Comparison of ENCODE assay signal across 13 cellular contexts in genomic region chr1:58619286-58620054, GRCh38. TPM values are rescaled to one million over a fixed set of nuclear protein-coding genes. Genes with fewer than 3 reads are reported as not detected.
DNase-seq lines count a peak whose midpoint lies in the region; ATAC-seq, FAIRE-seq and TF ChIP-seq lines count a peak whose summit lies in the region.
"Had no signal": no experiment of that assay in that cellular context is flagged by ENCODE, and none has a peak within 500 bp of the region (broad histone marks: within the 10 kb centered on the region; RNA-seq: fewer than 3 reads in every experiment).

No MANE protein-coding gene starts in this region.

- H3K36me3 ChIP-seq in keratinocyte (ENCODE audit: control insufficient read depth in 2 of 2, extremely low read depth in 1 of 2, insufficient read depth in 2 of 2, low read length in 2 of 2) (no peaks in the 10 kb centered on the region), H7 (replicated peaks; ENCODE audit: control insufficient read depth, insufficient read depth, low read length) (no peaks in the 10 kb centered on the region)
- H3K36me3 ChIP-seq: heart right ventricle had no signal

- no peaks in the 10 kb centered on the region for H3K4me1 Mint-ChIP-seq in activated T-helper 17 cell treated with anti-CD3 and anti-CD28 coated beads, Interleukin-2, amount 50 U/mL, for 72 hours
- no peaks in the 10 kb centered on the region for H3K4me1 Mint-ChIP-seq in stimulated activated effector memory CD8-positive, alpha-beta T cell treated with anti-CD3 and anti-CD28 coated beads, Interleukin-12 subunit alpha, Interleukin-12 subunit beta, amount 100 ng/mL, for 72 hours

- peaks cover 19% of the 10 kb centered on the region for H3K27me3 Mint-ChIP-seq in activated T-helper 17 cell treated with anti-CD3 and anti-CD28 coated beads, Interleukin-2, amount 50 U/mL, for 72 hours

- H3K27ac ChIP-seq in keratinocyte (ENCODE audit: control insufficient read depth, insufficient read depth, low read length), result peak overlapping the region; percentile 96

- FAIRE-seq in keratinocyte (lab: Jason Lieb, UNC), result peak; percentile 64

- peaks cover 38% of the 10 kb centered on the region for H3K4me1 ChIP-seq in keratinocyte (ENCODE audit: control insufficient read depth, extremely low read depth, insufficient read depth, low read length)

- H3K36me3 Mint-ChIP-seq in activated T-helper 17 cell treated with anti-CD3 and anti-CD28 coated beads, Interleukin-2, amount 50 U/mL, for 72 hours (ENCODE audit: low read depth), result no peaks in the 10 kb centered on the region
- no peaks in the 10 kb centered on the region for H3K36me3 Mint-ChIP-seq in stimulated activated effector memory CD8-positive, alpha-beta T cell treated with anti-CD3 and anti-CD28 coated beads, Interleukin-12 subunit alpha, Interleukin-12 subunit beta, amount 100 ng/mL, for 72 hours

- H4K20me1 ChIP-seq in keratinocyte (ENCODE audit: control insufficient read depth, extremely low read depth, insufficient read depth, low read length), result no peaks in the 10 kb centered on the region

- dilution Hi-C loops in keratinocyte (cut with MboI; ENCODE audit: extremely low pct_ligation_motif_present, low sequenced_read_pairs), result no loop called here

- H3K9me3 Mint-ChIP-seq in activated T-helper 17 cell treated with anti-CD3 and anti-CD28 coated beads, Interleukin-2, amount 50 U/mL, for 72 hours, result no peaks in the 10 kb centered on the region
- H3K9me3 Mint-ChIP-seq in stimulated activated effector memory CD8-positive, alpha-beta T cell treated with anti-CD3 and anti-CD28 coated beads, Interleukin-12 subunit alpha, Interleukin-12 subunit beta, amount 100 ng/mL, for 72 hours, result no peaks in the 10 kb centered on the region

- no peak overlapping the region for H3K4me3 Mint-ChIP-seq in activated T-helper 17 cell treated with anti-CD3 and anti-CD28 coated beads, Interleukin-2, amount 50 U/mL, for 72 hours
- no peak overlapping the region for H3K4me3 Mint-ChIP-seq in stimulated activated effector memory CD8-positive, alpha-beta T cell treated with anti-CD3 and anti-CD28 coated beads, Interleukin-12 subunit alpha, Interleukin-12 subunit beta, amount 100 ng/mL, for 72 hours

- H3K27me3 ChIP-seq in keratinocyte (ENCODE audit: control insufficient read depth, extremely low read depth, insufficient read depth, low read length), result no peaks in the 10 kb centered on the region
- no peaks in the 10 kb centered on the region; the same call in 1 of the 2 replicates for H3K27me3 ChIP-seq in H7 (ENCODE audit: control insufficient read depth, insufficient read depth, low read length)
- H3K27me3 ChIP-seq: heart right ventricle had no signal

- TF ChIP-seq CTCF in keratinocyte (optimal IDR thresholded peaks at IDR 0.05 in 1 of 3, IDR thresholded peaks at IDR 0.05 in 1 of 3, conservative IDR thresholded peaks at IDR 0.05 in 1 of 3; ENCODE audit: extremely low read depth in 1 of 3, insufficient read depth in 2 of 3, low read length in 3 of 3), result no peak

- peak overlapping the region; percentile 12 for H3K27ac Mint-ChIP-seq in activated T-helper 17 cell treated with anti-CD3 and anti-CD28 coated beads, Interleukin-2, amount 50 U/mL, for 72 hours
- H3K27ac Mint-ChIP-seq in stimulated activated effector memory CD8-positive, alpha-beta T cell treated with anti-CD3 and anti-CD28 coated beads, Interleukin-12 subunit alpha, Interleukin-12 subunit beta, amount 100 ng/mL, for 72 hours, result peak overlapping the region; percentile 37

- DNase-seq in DMS79 treated with DMSO at 0.1 percent for 48 hours (lab: John Stamatoyannopoulos, UW), result peak; percentile 27
- no peak for DNase-seq in DMS79 (lab: John Stamatoyannopoulos, UW)
- DNase-seq in keratinocyte (ENCODE audit: low read depth, low spot score), result no peak
- no peak for DNase-seq in stimulated activated effector memory CD8-positive, alpha-beta T cell treated with anti-CD3 and anti-CD28 coated beads, Interleukin-12 subunit alpha, Interleukin-12 subunit beta, amount 100 ng/mL, for 72 hours (ENCODE audit: low spot score in 2 of 2)
- no peak for DNase-seq in H7
- no peak for DNase-seq in NCI-H2107 treated with DMSO at 0.1 percent for 48 hours (lab: John Stamatoyannopoulos, UW; ENCODE audit: unreplicated experiment)
- DNase-seq: NCI-H1048; stimulated activated naive CD4-positive, alpha-beta T cell treated with Interleukin-2 at 50 U/mL for 16 hours; T1000 had no signal

- H3K79me2 ChIP-seq in keratinocyte (ENCODE audit: control insufficient read depth, insufficient read depth, low read length), result peaks cover 2% of the 10 kb centered on the region

- peak overlapping the region; percentile 57 for H2AFZ ChIP-seq in keratinocyte (ENCODE audit: control insufficient read depth, low read length)

- H3K9me3 ChIP-seq in keratinocyte (ENCODE audit: control insufficient read depth, low read depth, low read length), result no peaks in the 10 kb centered on the region
- H3K9me3 ChIP-seq: heart right ventricle had no signal

- ATAC-seq in activated T-helper 17 cell treated with anti-CD3 and anti-CD28 coated beads, Interleukin-2, amount 50 U/mL, for 72 hours (replicated peaks), result no peak
- ATAC-seq in stimulated activated effector memory CD8-positive, alpha-beta T cell treated with anti-CD3 and anti-CD28 coated beads, Interleukin-12 subunit alpha, Interleukin-12 subunit beta, amount 100 ng/mL, for 72 hours, result no peak
- no peak for ATAC-seq in HG02981 (IDR thresholded peaks at IDR 0.05; ENCODE audit: unreplicated experiment)

- H3K4me3 ChIP-seq in keratinocyte (ENCODE audit: control insufficient read depth in 2 of 3, extremely low read depth in 1 of 3, insufficient read depth in 2 of 3, low read depth in 1 of 3, low read length in 3 of 3) (no peak overlapping the region), H7 (ENCODE audit: insufficient read depth, low read depth, low read length) (no peak overlapping the region)
- H3K4me3 ChIP-seq: heart right ventricle had no signal

- H3K9me1 ChIP-seq in keratinocyte (ENCODE audit: control insufficient read depth, extremely low read depth, insufficient read depth, low read length), result no peaks in the 10 kb centered on the region

- peak overlapping the region; percentile 11 for H3K4me2 ChIP-seq in keratinocyte (ENCODE audit: control insufficient read depth, extremely low read depth, insufficient read depth, low read depth, low read length)

- H3K9ac ChIP-seq in keratinocyte (ENCODE audit: control insufficient read depth, extremely low read depth, insufficient read depth, low read length), result peak overlapping the region; percentile 36

RNA-seq across cellular contexts. Expression of gene TACSTD2, which starts 42.4 kb away (rescaled TPM):
- total RNA-seq in activated T-helper 17 cell treated with anti-CD3 and anti-CD28 coated beads, Interleukin-2, amount 50 U/mL, for 72 hours, result 1 to 10 TPM in 1 of 2 donors, not detected in 1; 1.1 TPM
- 241 to 382 TPM (median 335 TPM) in 3 replicates for polyA plus RNA-seq in keratinocyte
- polyA plus RNA-seq in keratinocyte (2011; ENCODE audit: low read depth), result 430 TPM
- polyA plus RNA-seq in keratinocyte (2011; cell fraction: cytosol; rRNA removed), result 209 and 270 TPM in 2 replicates
- 885 and 985 TPM in 2 replicates for polyA plus RNA-seq in keratinocyte (2011; cell fraction: nucleus; rRNA removed)
- polyA plus RNA-seq in keratinocyte (2012; ENCODE audit: low replicate concordance), result 282 and 1,276 TPM in 2 replicates
- 91.7 to 136 TPM (median 110 TPM) in 3 replicates for polyA minus RNA-seq in keratinocyte
- polyA minus RNA-seq in keratinocyte (2011; cell fraction: cytosol; rRNA and poly(A)+ RNA removed), result 428 TPM
- 574 and 697 TPM in 2 replicates for polyA minus RNA-seq in keratinocyte (2011; cell fraction: nucleus; rRNA and poly(A)+ RNA removed)
- total RNA-seq in H7 (2014; rRNA removed; shearing (Covaris generic)), result 0.14 and 0.33 TPM in 2 replicates
- total RNA-seq: A172 had no signal
